ENCODE assay signal across 24 cellular contexts in the genomic region with DNA sequence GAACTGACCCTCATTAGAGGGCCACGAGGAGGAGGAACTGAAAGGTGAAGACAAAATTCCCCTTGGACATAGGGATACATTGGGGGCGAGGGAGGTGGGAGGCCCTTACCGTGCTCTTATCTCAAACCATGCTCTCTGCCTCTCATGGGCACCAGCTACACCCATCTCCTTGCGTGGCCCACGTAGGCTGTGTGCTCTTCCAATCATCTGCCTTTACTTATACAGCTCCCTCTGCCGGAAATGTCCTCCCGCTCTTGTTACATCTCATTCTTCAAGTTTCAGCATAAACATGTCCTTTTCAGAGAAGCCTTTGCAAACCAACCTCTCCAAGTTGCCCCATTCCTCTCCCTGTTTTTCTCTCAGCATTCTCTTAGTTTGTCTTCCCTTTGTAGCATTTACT.
A peak's percentile ranks its signal among the peaks of the same experiment; 100 is the strongest.
DNase-seq lines count a peak whose midpoint lies in the region; ATAC-seq, FAIRE-seq and TF ChIP-seq lines count a peak whose summit lies in the region.
"Had no signal": no experiment of that assay in that cellular context is flagged by ENCODE, and none has a peak within 500 bp of the region (broad histone marks: within the 10 kb centered on the region; RNA-seq: fewer than 3 reads in every experiment).

No MANE protein-coding gene starts in this region.

- TF ChIP-seq CTCF in GM06990 (IDR thresholded peaks at IDR 0.05; ENCODE audit: insufficient read depth, low read length, poor library complexity, severe bottlenecking) = peak; percentile 50
- TF ChIP-seq CTCF in GM23338 (conservative IDR thresholded peaks at IDR 0.05; ENCODE audit: low read depth in 2 of 2) = peak in 1 of 2 experiments; percentile 26; a peak in 1 of 4 replicates
- TF ChIP-seq CTCF in OCI-LY1 (IDR thresholded peaks at IDR 0.05; ENCODE audit: low read length) = peak; percentile 42; the same call in 1 of the 2 replicates
- peak in 2 of 3 experiments; percentile 5 to 8; a peak in 2 of 4 replicates for TF ChIP-seq CTCF in H1 (IDR thresholded peaks at IDR 0.05; ENCODE audit: control extremely low read depth in 1 of 3, insufficient read depth in 1 of 3, low read depth in 1 of 3, low read length in 3 of 3)
- TF ChIP-seq CTCF in MCF 10A (IDR thresholded peaks at IDR 0.05; ENCODE audit: unreplicated experiment) = no peak

- intact Hi-C loops in MCF 10A (cut with micrococcal nuclease) = no loop called here

- H3K27me3 ChIP-seq in GM06990 (replicated peaks; ENCODE audit: control insufficient read depth, insufficient read depth, low read length) (no peaks in the 10 kb centered on the region), GM23338 (ENCODE audit: insufficient read depth) (no peaks in the 10 kb centered on the region), OCI-LY1 (ENCODE audit: insufficient read depth, low read length) (no peaks in the 10 kb centered on the region), H1 (replicated peaks in 1 of 4; ENCODE audit: control insufficient read depth in 3 of 4, extremely low read depth in 1 of 4, insufficient read depth in 3 of 4, low read length in 3 of 4) (no peaks in the 10 kb centered on the region; a peak in 1 of 7 replicates)

- H3K79me2 ChIP-seq in GM23338 (replicated peaks; ENCODE audit: insufficient read depth) = no peaks in the 10 kb centered on the region
- H3K79me2 ChIP-seq in OCI-LY1 (ENCODE audit: insufficient read depth, low read length) = no peaks in the 10 kb centered on the region
- H3K79me2 ChIP-seq in H1 (ENCODE audit: control insufficient read depth in 1 of 2, insufficient read depth in 2 of 2, low read length in 2 of 2) = no peaks in the 10 kb centered on the region

- H3F3A ChIP-seq in GM23338 (replicated peaks; ENCODE audit: low read depth) = no peaks in the 10 kb centered on the region
- H3F3A ChIP-seq in OCI-LY1 (ENCODE audit: insufficient read depth, low read length) = no peaks in the 10 kb centered on the region

- H3K4me3 ChIP-seq in GM06990 (replicated peaks; ENCODE audit: low read depth, low read length) = no peak overlapping the region
- H3K4me3 ChIP-seq in GM23338 = no peak overlapping the region
- H3K4me3 ChIP-seq in OCI-LY1 (ENCODE audit: low read depth, low read length, poor library complexity, severe bottlenecking) = peak overlapping the region; percentile 5
- no peak overlapping the region for H3K4me3 ChIP-seq in H1 (ENCODE audit: extremely low read depth in 1 of 4, insufficient read depth in 2 of 4, low read depth in 3 of 4, low read length in 4 of 4)
- H3K4me3 ChIP-seq: skin epidermis had no signal

- H4K91ac ChIP-seq in H1 (replicated peaks; ENCODE audit: insufficient read length, low read length) = no peak overlapping the region

- POLR2A ChIA-PET in H1 (lab: Charles Lee; ENCODE audit: partially characterized antibody) (interaction anchor here (1.3 kb wide), 1 partner anchor 8 kb away, joined by 3 read pairs; no protein-coding TSS in a partner anchor), MCF 10A (lab: Yijun Ruan, JAX) (no interaction called here)

- no peak overlapping the region for H3K27ac ChIP-seq in GM23338 (ENCODE audit: low read depth)
- peak overlapping the region; percentile 94 for H3K27ac ChIP-seq in OCI-LY1 (ENCODE audit: low read depth, low read length, poor library complexity, severe bottlenecking)
- no peak overlapping the region for H3K27ac ChIP-seq in H1 (ENCODE audit: low read depth, low read length)
- H3K27ac ChIP-seq: epithelial cell of prostate, skin epidermis had no signal

- H3K4me1 Mint-ChIP-seq in GM23338 = peaks cover 6% of the 10 kb centered on the region; the same call in 2 of the 3 replicates
- H3K4me1 Mint-ChIP-seq in MCF 10A (ENCODE audit: insufficient read depth, unreplicated experiment) = no peaks in the 10 kb centered on the region
- H3K4me1 Mint-ChIP-seq: central memory CD8-positive, alpha-beta T cell had no signal

- no peak overlapping the region for H3K27ac Mint-ChIP-seq in GM23338
- no peak overlapping the region for H3K27ac Mint-ChIP-seq in MCF 10A (ENCODE audit: low read depth, unreplicated experiment)
- H3K27ac Mint-ChIP-seq: activated naive CD8-positive, alpha-beta T cell; CD4-positive, CD25-positive, alpha-beta regulatory T cell; naive thymus-derived CD4-positive, alpha-beta T cell; stimulated activated memory B cell treated with anti-CD40 and anti-IgM and Interleukin-4, amounts not matched to agents 10 μg/mL and 1 μg/mL and 100 μg/mL, for 72 hours had no signal

- H3K36me3 Mint-ChIP-seq in GM23338 (ENCODE audit: low read depth) = no peaks in the 10 kb centered on the region
- H3K36me3 Mint-ChIP-seq in MCF 10A (ENCODE audit: insufficient read depth, unreplicated experiment) = no peaks in the 10 kb centered on the region
- H3K36me3 Mint-ChIP-seq: activated naive CD8-positive, alpha-beta T cell; CD4-positive, CD25-positive, alpha-beta regulatory T cell; stimulated activated memory B cell treated with anti-CD40 and anti-IgM and Interleukin-4, amounts not matched to agents 10 μg/mL and 1 μg/mL and 100 μg/mL, for 72 hours had no signal

- H4K5ac ChIP-seq in H1 (ENCODE audit: insufficient read length, low read depth, low read length) = no peak overlapping the region

- BruUV-seq in MCF 10A (replicated peaks; lab: Mats Ljungman, UMichigan) = no TSS peak

- H3K9me3 Mint-ChIP-seq in GM23338 (no peaks in the 10 kb centered on the region), MCF 10A (ENCODE audit: unreplicated experiment) (no peaks in the 10 kb centered on the region)
- H3K9me3 Mint-ChIP-seq: CD4-positive, CD25-positive, alpha-beta regulatory T cell; central memory CD8-positive, alpha-beta T cell; naive thymus-derived CD4-positive, alpha-beta T cell; stimulated activated memory B cell treated with anti-CD40 and anti-IgM and Interleukin-4, amounts not matched to agents 10 μg/mL and 1 μg/mL and 100 μg/mL, for 72 hours had no signal

- CTCF ChIA-PET in H1 (lab: Charles Lee; ENCODE audit: partially characterized antibody) = interaction anchor here (0.7 to 2.3 kb wide), 7 partner anchors 19 to 174 kb away, joined by 3 to 7 read pairs (median 3); no protein-coding TSS in a partner anchor
- CTCF ChIA-PET in MCF 10A (lab: Yijun Ruan, JAX) = interaction anchor here (0.6 kb wide), 2 partner anchors 217 to 1581 kb away, joined by 3 read pairs; no protein-coding TSS in a partner anchor

- TF ChIP-seq EP300 in H1 (IDR thresholded peaks at IDR 0.05; ENCODE audit: borderline replicate concordance in 1 of 2, low read depth in 2 of 2, low read length in 2 of 2) = no peak

- H3K9ac ChIP-seq in OCI-LY1 (ENCODE audit: low read length) = peak overlapping the region; percentile 3; the same call in 1 of the 2 replicates
- H3K9ac ChIP-seq in H1 (replicated peaks in 1 of 4; ENCODE audit: extremely low read depth in 1 of 4, low read depth in 3 of 4, low read length in 3 of 4) = no peak overlapping the region

- H2BK15ac ChIP-seq in H1 (ENCODE audit: low read length) = peak overlapping the region; percentile 23; the same call in 1 of the 2 replicates

- 0 out of 3 replicates have a peak, but pooled peaks have one; percentile 25 for ATAC-seq in GM23338
- ATAC-seq: naive thymus-derived CD4-positive, alpha-beta T cell had no signal

- no peak for DNase-seq in GM06990 (ENCODE audit: extremely low read depth, insufficient read length)
- DNase-seq in GM23338 (ENCODE audit: low spot score) = no peak
- no peak for DNase-seq in H1 (ENCODE audit: low read depth in 1 of 2, low spot score in 2 of 2)
- DNase-seq in MCF 10A (ENCODE audit: unreplicated experiment) = no peak
- no peak for DNase-seq in NCI-H2196 treated with DMSO at 0.1 percent for 48 hours (lab: John Stamatoyannopoulos, UW; ENCODE audit: unreplicated experiment)
- no peak for DNase-seq in stimulated activated CD4-positive, alpha-beta T cell treated with anti-CD3 and anti-CD28 coated beads, Interleukin-4, amount 100 ng/mL, for 24 hours
- DNase-seq: activated CD4-positive, alpha-beta T cell treated with anti-CD3 and anti-CD28 coated beads for 4 hours; CD4-positive, CD25-positive, alpha-beta regulatory T cell; DMS 273 treated with DMSO at 0.1 percent for 48 hours; HCEC 1CT; naive thymus-derived CD4-positive, alpha-beta T cell; NCI-H1417; NCI-H526; occipital lobe; stimulated activated CD4-positive, alpha-beta T cell treated with anti-CD3 and anti-CD28 coated beads, Interleukin-2, amount 100 ng/mL, for 24 hours; SW 1271 had no signal

- H2BK120ac ChIP-seq in H1 (replicated peaks; ENCODE audit: low read depth, low read length) = no peak overlapping the region

- no peak overlapping the region for H4K8ac ChIP-seq in H1 (ENCODE audit: extremely low read depth, insufficient read depth, low read length)

- no peak overlapping the region for H3K14ac ChIP-seq in H1 (ENCODE audit: insufficient read length)

- H3K9me2 ChIP-seq in GM23338 (ENCODE audit: insufficient read depth) (no peaks in the 10 kb centered on the region), OCI-LY1 (ENCODE audit: low read depth, low read length) (no peaks in the 10 kb centered on the region)

- no peak overlapping the region for H2BK20ac ChIP-seq in H1 (ENCODE audit: low read length)

- FAIRE-seq in H1 (lab: Jason Lieb, UNC) = no peak
- FAIRE-seq: HTR-8/SVneo, TTC549 had no signal

- no peak overlapping the region for H2BK12ac ChIP-seq in H1 (ENCODE audit: low read depth, low read length)

- H4K20me1 ChIP-seq in GM23338 (replicated peaks; ENCODE audit: insufficient read depth) = no peaks in the 10 kb centered on the region
- no peaks in the 10 kb centered on the region for H4K20me1 ChIP-seq in OCI-LY1 (ENCODE audit: insufficient read depth, low read length)
- H4K20me1 ChIP-seq in H1 (replicated peaks in 1 of 2; ENCODE audit: control insufficient read depth in 1 of 2, insufficient read depth in 2 of 2, low read length in 2 of 2) = no peaks in the 10 kb centered on the region

- no peaks in the 10 kb centered on the region for H3K36me3 ChIP-seq in GM06990 (ENCODE audit: control insufficient read depth, insufficient read depth, low read length)
- no peaks in the 10 kb centered on the region for H3K36me3 ChIP-seq in GM23338 (ENCODE audit: insufficient read depth)
- peaks cover 7% of the 10 kb centered on the region; the same call in 1 of the 2 replicates for H3K36me3 ChIP-seq in OCI-LY1 (ENCODE audit: insufficient read depth, low read length)
- no peaks in the 10 kb centered on the region for H3K36me3 ChIP-seq in H1 (ENCODE audit: control insufficient read depth in 2 of 4, insufficient read depth in 4 of 4, low read length in 3 of 4)

- no peak overlapping the region for H3K4ac ChIP-seq in H1 (replicated peaks; ENCODE audit: insufficient read length, low read depth, low read length)

- no peak overlapping the region for H3K23ac ChIP-seq in H1 (ENCODE audit: insufficient read length)

- H3K9me3 ChIP-seq in OCI-LY1 (ENCODE audit: low read length) (no peaks in the 10 kb centered on the region), H1 (ENCODE audit: insufficient read depth in 2 of 2, low read depth in 1 of 2, low read length in 1 of 2) (no peaks in the 10 kb centered on the region)

- H3K79me1 ChIP-seq in H1 (ENCODE audit: low read depth, low read length) = no peaks in the 10 kb centered on the region

- no peak overlapping the region for H2BK5ac ChIP-seq in H1 (ENCODE audit: low read depth, low read length)

- H3K4me3 Mint-ChIP-seq in GM23338 = no peak overlapping the region
- H3K4me3 Mint-ChIP-seq in MCF 10A (ENCODE audit: unreplicated experiment) = no peak overlapping the region
- H3K4me3 Mint-ChIP-seq: activated naive CD8-positive, alpha-beta T cell; CD4-positive, CD25-positive, alpha-beta regulatory T cell; central memory CD8-positive, alpha-beta T cell; naive thymus-derived CD4-positive, alpha-beta T cell; stimulated activated memory B cell treated with anti-CD40 and anti-IgM and Interleukin-4, amounts not matched to agents 10 μg/mL and 1 μg/mL and 100 μg/mL, for 72 hours had no signal

- H3K18ac ChIP-seq in H1 (ENCODE audit: extremely low read depth, low read length) = no peak overlapping the region

- H3K4me1 ChIP-seq in GM23338 (ENCODE audit: insufficient read depth) (no peaks in the 10 kb centered on the region), OCI-LY1 (ENCODE audit: insufficient read depth, low read length, severe bottlenecking) (peaks cover 78% of the 10 kb centered on the region), H1 (replicated peaks in 1 of 4; ENCODE audit: control insufficient read depth in 3 of 4, insufficient read depth in 4 of 4, low read length in 3 of 4) (no peaks in the 10 kb centered on the region)

- H3K56ac ChIP-seq in H1 (replicated peaks; ENCODE audit: insufficient read length, low read depth, low read length) = no peak overlapping the region

- H3K4me2 ChIP-seq in GM23338 (no peak overlapping the region), OCI-LY1 (ENCODE audit: low read length) (peak overlapping the region; percentile 41; the same call in 1 of the 2 replicates), H1 (ENCODE audit: insufficient read depth in 1 of 2, low read depth in 2 of 2, low read length in 2 of 2) (no peak overlapping the region)

- H2AFZ ChIP-seq in GM23338 (no peak overlapping the region), OCI-LY1 (ENCODE audit: low read length) (no peak overlapping the region), H1 (ENCODE audit: low read length) (no peak overlapping the region)

- peak; percentile 4 to 20; a peak in 1 of 4 replicates for TF ChIP-seq RAD21 in H1 (IDR thresholded peaks at IDR 0.05 in 1 of 2, conservative IDR thresholded peaks at IDR 0.05 in 1 of 2; ENCODE audit: low read depth in 2 of 2, low read length in 2 of 2)

- 85% methylated on average over 7 of the region's 7 CpGs; no CpG with 5 or more reads in 1 of the 2 experiments for WGBS in H1 (ENCODE audit: extremely low coverage in 1 of 2, insufficient coverage in 1 of 2, insufficient read length in 1 of 2, insufficient replicate concordance in 2 of 2, low coverage in 1 of 2, low lambda C conversion rate in 2 of 2, missing lambda C conversion rate in 1 of 2), 2 experiments

- H3K23me2 ChIP-seq in H1 (ENCODE audit: low read depth, low read length) = no peaks in the 10 kb centered on the region

- H2AK5ac ChIP-seq in H1 (ENCODE audit: low read depth, low read length) = no peak overlapping the region

- no peak for TF ChIP-seq POLR2A in H1 (IDR thresholded peaks at IDR 0.05; ENCODE audit: control extremely low read depth in 1 of 2, low read depth in 2 of 2, low read length in 2 of 2)

- H3K27me3 Mint-ChIP-seq in GM23338 (ENCODE audit: insufficient read depth, low read depth, poor library complexity) = peaks cover 5% of the 10 kb centered on the region
- peaks cover 71% of the 10 kb centered on the region for H3K27me3 Mint-ChIP-seq in MCF 10A (ENCODE audit: insufficient read depth, unreplicated experiment)
- H3K27me3 Mint-ChIP-seq: activated naive CD8-positive, alpha-beta T cell; central memory CD8-positive, alpha-beta T cell; naive thymus-derived CD4-positive, alpha-beta T cell had no signal
